23 cellular contexts compared by ENCODE assay signal in genomic region chr15:29840054-29840453, GRCh38.
"Had no signal": no experiment of that assay in that cellular context is flagged by ENCODE, and none has a peak within 500 bp of the region (broad histone marks: within the 10 kb centered on the region; RNA-seq: fewer than 3 reads in every experiment).

No MANE protein-coding gene starts in this region.

- H3K4me1 Mint-ChIP-seq: memory B cell; naive B cell; stimulated activated memory B cell treated with anti-CD40 and anti-IgM and Interleukin-4, amounts not matched to agents 10 μg/mL and 1 μg/mL and 100 μg/mL, for 72 hours had no signal

- ATAC-seq: foreskin keratinocyte; stimulated activated memory B cell treated with anti-CD40 and anti-IgM and Interleukin-4, amounts not matched to agents 10 μg/mL and 1 μg/mL and 100 μg/mL, for 72 hours; stimulated activated naive CD8-positive, alpha-beta T cell treated with anti-CD3 and anti-CD28 coated beads, Interleukin-15, Interleukin-2, amounts not matched to agents 100 U/mL and 50 U/mL, for 24 hours had no signal

- H3K79me2 ChIP-seq: parathyroid adenoma had no signal

- H3K9me3 Mint-ChIP-seq: memory B cell, nephron, neural progenitor cell had no signal

- H3K27ac Mint-ChIP-seq: memory B cell; neural progenitor cell; progenitor cell of endocrine pancreas; stimulated activated memory B cell treated with anti-CD40 and anti-IgM and Interleukin-4, amounts not matched to agents 10 μg/mL and 1 μg/mL and 100 μg/mL, for 72 hours had no signal

- H3K27ac ChIP-seq: esophagus muscularis mucosa, foreskin keratinocyte, left lung, neural progenitor cell, parathyroid adenoma, skin epidermis, spleen had no signal

- H3K36me3 ChIP-seq: esophagus muscularis mucosa, left lung, neural progenitor cell, spleen, thoracic aorta, tibial nerve, upper lobe of left lung had no signal

- H3K27me3 ChIP-seq: esophagus muscularis mucosa, foreskin keratinocyte, left lung, neural progenitor cell, tibial nerve, upper lobe of left lung had no signal

- H3K9me3 ChIP-seq: esophagus muscularis mucosa, left lung, spleen, thoracic aorta, tibial nerve, upper lobe of left lung had no signal

- DNase-seq: dermis blood vessel endothelial cell; effector memory CD4-positive, alpha-beta T cell; foreskin keratinocyte; glutamatergic neuron; left lung; naive B cell; spleen; stimulated activated CD4-positive, alpha-beta T cell treated with anti-CD3 and anti-CD28 coated beads, Interleukin-4, amount 100 ng/mL, for 4 hours; stimulated activated naive CD8-positive, alpha-beta T cell treated with anti-CD3 and anti-CD28 coated beads, Interleukin-15, Interleukin-2, amounts not matched to agents 100 U/mL and 50 U/mL, for 24 hours; substantia nigra had no signal

- H3K4me3 ChIP-seq: coronary artery, esophagus muscularis mucosa, left lung, lung, neural progenitor cell, skin epidermis, spleen, thoracic aorta, tibial nerve, upper lobe of left lung had no signal

- H3K4me2 ChIP-seq: neural progenitor cell had no signal

- H3K4me3 Mint-ChIP-seq: memory B cell; naive B cell; nephron; neural progenitor cell; stimulated activated memory B cell treated with anti-CD40 and anti-IgM and Interleukin-4, amounts not matched to agents 10 μg/mL and 1 μg/mL and 100 μg/mL, for 72 hours had no signal

- H3K36me3 Mint-ChIP-seq: memory B cell; naive B cell; neural progenitor cell; stimulated activated memory B cell treated with anti-CD40 and anti-IgM and Interleukin-4, amounts not matched to agents 10 μg/mL and 1 μg/mL and 100 μg/mL, for 72 hours had no signal
